19 cellular contexts compared by ENCODE assay signal in the genomic region with DNA sequence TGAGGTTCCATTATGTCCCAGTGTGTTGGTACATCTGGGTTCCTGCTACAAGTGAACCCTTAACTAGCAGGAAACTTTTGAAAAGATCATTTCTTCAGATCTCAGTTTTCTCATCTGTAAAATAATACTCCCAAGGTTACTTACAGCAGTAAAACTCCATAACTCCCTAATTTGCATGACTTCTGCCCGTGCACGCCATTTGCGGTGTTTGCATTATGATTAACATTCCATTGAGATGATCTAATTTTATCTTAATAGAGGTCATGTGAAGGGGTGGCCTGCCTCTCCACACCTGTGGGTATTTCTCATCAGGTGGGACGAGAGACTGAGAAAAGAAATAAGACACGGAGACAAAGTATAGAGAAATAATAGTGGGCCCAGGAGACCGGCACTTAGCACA.
"Had no signal": no experiment of that assay in that cellular context is flagged by ENCODE, and none has a peak within 500 bp of the region (broad histone marks: within the 10 kb centered on the region; RNA-seq: fewer than 3 reads in every experiment).

No MANE protein-coding gene starts in this region.

- H3K4me3 ChIP-seq: cardiac muscle cell, dorsolateral prefrontal cortex, gastroesophageal sphincter, heart right ventricle, psoas muscle, suprapubic skin, transverse colon had no signal

- H3K4me1 ChIP-seq: gastroesophageal sphincter, heart right ventricle, psoas muscle, suprapubic skin, transverse colon had no signal

- H3K27me3 ChIP-seq: cardiac muscle cell, gastroesophageal sphincter, suprapubic skin, transverse colon had no signal

- DNase-seq: activated B cell treated with CpG ODN at 0.5 μM for 24 hours; activated CD4-positive, alpha-beta memory T cell treated with anti-CD3 and anti-CD28 coated beads, Interleukin-2, amount 10 ng/mL, durations not matched to agents 7 days and 5 days; activated CD4-positive, alpha-beta T cell treated with anti-CD3 and anti-CD28 coated beads for 4 hours; activated naive CD4-positive, alpha-beta T cell; activated naive CD8-positive, alpha-beta T cell treated with anti-CD3 and anti-CD28 coated beads for 36 hours; activated T-cell treated with anti-CD3 and anti-CD28 coated beads, Interleukin-2, amount 50 U/mL, for 1 hour; amniotic stem cell; dorsolateral prefrontal cortex; heart right ventricle; immature natural killer cell; naive thymus-derived CD4-positive, alpha-beta T cell; psoas muscle; right cardiac atrium; stimulated activated naive CD8-positive, alpha-beta T cell treated with anti-CD3 and anti-CD28 coated beads, Interleukin-15, amount 100 ng/mL, for 72 hours; transverse colon had no signal

- H3K9me3 ChIP-seq: gastroesophageal sphincter, heart right ventricle, psoas muscle, suprapubic skin, transverse colon had no signal

- H3K36me3 ChIP-seq: cardiac muscle cell, gastroesophageal sphincter, heart right ventricle, suprapubic skin, transverse colon had no signal

- ATAC-seq: activated T-helper 17 cell treated with anti-CD3 and anti-CD28 coated beads, Interleukin-2, amount 50 U/mL, for 72 hours; gastroesophageal sphincter; heart right ventricle; naive thymus-derived CD4-positive, alpha-beta T cell; psoas muscle; right cardiac atrium; stimulated activated naive CD8-positive, alpha-beta T cell treated with anti-CD3 and anti-CD28 coated beads, Interleukin-15, amount 100 ng/mL, for 72 hours had no signal

- H3K27ac ChIP-seq: cardiac muscle cell, dorsolateral prefrontal cortex, gastroesophageal sphincter, heart right ventricle, psoas muscle, suprapubic skin, transverse colon had no signal
